8 cellular contexts compared by ENCODE assay signal in genomic region chr9:91419222-91420191, GRCh38. TPM values are rescaled to one million over a fixed set of nuclear protein-coding genes. Genes with fewer than 3 reads are reported as not detected.
DNase-seq lines count a peak whose midpoint lies in the region; ATAC-seq and TF ChIP-seq lines count a peak whose summit lies in the region.

No MANE protein-coding gene starts in this region.

- H3K4me3 ChIP-seq in Caco-2 (ENCODE audit: low read depth, low read length), result no peak overlapping the region
- no peak overlapping the region for H3K4me3 ChIP-seq in astrocyte of the spinal cord (ENCODE audit: low read depth, low read length)
- H3K4me3 ChIP-seq in lower lobe of right lung, result no peak overlapping the region
- H3K4me3 ChIP-seq in vagina, result peak overlapping the region; percentile 36 to 62
- H3K4me3 ChIP-seq in neural progenitor cell, result no peak overlapping the region

- H3K4me1 Mint-ChIP-seq in Caco-2 (ENCODE audit: low read depth, unreplicated experiment) (peaks cover 6% of the 10 kb centered on the region), neural progenitor cell (peaks cover 22% of the 10 kb centered on the region)

- H3K9me3 Mint-ChIP-seq in Caco-2 (ENCODE audit: unreplicated experiment) (no peaks in the 10 kb centered on the region), neural progenitor cell (no peaks in the 10 kb centered on the region)

- H3K36me3 ChIP-seq in Caco-2 (ENCODE audit: control insufficient read depth, insufficient read depth, low read length), result no peaks in the 10 kb centered on the region
- no peaks in the 10 kb centered on the region for H3K36me3 ChIP-seq in lower lobe of right lung
- H3K36me3 ChIP-seq in vagina, result no peaks in the 10 kb centered on the region
- no peaks in the 10 kb centered on the region for H3K36me3 ChIP-seq in neural progenitor cell

- H3F3A ChIP-seq in neural progenitor cell (ENCODE audit: low read depth), result peaks cover 15% of the 10 kb centered on the region

- peaks cover 83% of the 10 kb centered on the region for H4K20me1 ChIP-seq in neural progenitor cell (ENCODE audit: low read depth)

- H3K27me3 Mint-ChIP-seq in Caco-2 (ENCODE audit: insufficient read depth, unreplicated experiment) (no peaks in the 10 kb centered on the region), neural progenitor cell (ENCODE audit: insufficient read depth, low read depth) (peaks cover 12% of the 10 kb centered on the region)

- H3K27me3 ChIP-seq in Caco-2 (replicated peaks; ENCODE audit: control insufficient read depth, insufficient read depth, low read length) (no peaks in the 10 kb centered on the region), lower lobe of right lung (ENCODE audit: low read depth) (no peaks in the 10 kb centered on the region), vagina (no peaks in the 10 kb centered on the region), neural progenitor cell (peaks cover 21% of the 10 kb centered on the region)

- no peak overlapping the region for H2AFZ ChIP-seq in neural progenitor cell (replicated peaks)

- POLR2A ChIA-PET in Caco-2 (lab: Charles Lee), result no interaction called here

- no peaks in the 10 kb centered on the region for H3K9me3 ChIP-seq in Caco-2
- H3K9me3 ChIP-seq in lower lobe of right lung, result no peaks in the 10 kb centered on the region
- no peaks in the 10 kb centered on the region for H3K9me3 ChIP-seq in vagina
- H3K9me3 ChIP-seq in neural progenitor cell (ENCODE audit: low read depth), result no peaks in the 10 kb centered on the region

- no peak overlapping the region for H3K9ac ChIP-seq in neural progenitor cell

- peak; percentile 35 to 42 for DNase-seq in Caco-2
- peak; percentile 19 for DNase-seq in NAMALWA (ENCODE audit: low spot score)
- peak; percentile 94 for DNase-seq in astrocyte of the spinal cord (ENCODE audit: low read depth, low spot score)
- peak; percentile 72 for DNase-seq in lower lobe of right lung
- DNase-seq in vagina (ENCODE audit: extremely low spot score in 2 of 2), result no peak
- DNase-seq in NCI-H128 (lab: John Stamatoyannopoulos, UW; ENCODE audit: unreplicated experiment), result no peak
- DNase-seq in NCI-H1694 treated with DMSO at 0.1 percent for 48 hours (lab: John Stamatoyannopoulos, UW), result no peak
- no peak for DNase-seq in neural progenitor cell (ENCODE audit: low spot score)

- peaks cover 11% of the 10 kb centered on the region for H3K4me1 ChIP-seq in Caco-2
- peaks cover 48% of the 10 kb centered on the region for H3K4me1 ChIP-seq in lower lobe of right lung
- H3K4me1 ChIP-seq in vagina, result peaks cover 50% of the 10 kb centered on the region
- peaks cover 14% of the 10 kb centered on the region for H3K4me1 ChIP-seq in neural progenitor cell

- in situ Hi-C loops in astrocyte of the spinal cord (cut with HindIII; ENCODE audit: low sequenced_read_pairs), result no loop called here

- H3K36me3 Mint-ChIP-seq in Caco-2 (ENCODE audit: insufficient read depth, unreplicated experiment) (peaks cover 14% of the 10 kb centered on the region), neural progenitor cell (no peaks in the 10 kb centered on the region)

- peak in 1 of 2 donors; percentile 43 for TF ChIP-seq POLR2A in vagina (IDR thresholded peaks at IDR 0.05)

- H3K27ac Mint-ChIP-seq in Caco-2 (ENCODE audit: unreplicated experiment) (peak overlapping the region; percentile 59), neural progenitor cell (no peak overlapping the region)

- peak; percentile 27 to 34 for ATAC-seq in lower lobe of right lung

- intact Hi-C loops in Caco-2 (cut with micrococcal nuclease; ENCODE audit: unreplicated experiment), result loop anchor here (5.0 to 10.0 kb wide), 2 partner anchors 222 to 235 kb away; no protein-coding TSS in a partner anchor
- intact Hi-C loops in lower lobe of right lung (cut with DNase I), result loop anchor here (10.0 kb wide), 1 partner anchor 225 kb away; no protein-coding TSS in a partner anchor
- intact Hi-C loops in vagina (cut with DNase I), result loop anchor here (1.0 to 5.0 kb wide), 2 partner anchors 117 to 223 kb away; no protein-coding TSS in a partner anchor

- H3K4me2 ChIP-seq in neural progenitor cell, result no peak overlapping the region

- no peak overlapping the region for H3K4me3 Mint-ChIP-seq in Caco-2 (ENCODE audit: unreplicated experiment)
- no peak overlapping the region for H3K4me3 Mint-ChIP-seq in neural progenitor cell

- CTCF ChIA-PET in Caco-2 (lab: Charles Lee), result no interaction called here

- BruUV-seq in Caco-2 (replicated peaks; lab: Mats Ljungman, UMichigan), result no TSS peak

- TF ChIP-seq CTCF in Caco-2 (IDR thresholded peaks at IDR 0.05; ENCODE audit: insufficient read depth in 1 of 2, low read depth in 1 of 2, low read length in 1 of 2, severe bottlenecking in 1 of 2, unreplicated experiment in 1 of 2) (no peak), astrocyte of the spinal cord (IDR thresholded peaks at IDR 0.05; ENCODE audit: low read depth, low read length) (no peak), lower lobe of right lung (IDR thresholded peaks at IDR 0.05) (no peak), vagina (IDR thresholded peaks at IDR 0.05) (no peak), neural progenitor cell (IDR thresholded peaks at IDR 0.05) (no peak)

- H3K27ac ChIP-seq in lower lobe of right lung, result peak overlapping the region; percentile 29
- peak overlapping the region; percentile 97 for H3K27ac ChIP-seq in vagina
- no peak overlapping the region for H3K27ac ChIP-seq in neural progenitor cell

- H3K79me2 ChIP-seq in neural progenitor cell (ENCODE audit: low read depth), result peaks cover 87% of the 10 kb centered on the region

RNA-seq across cellular contexts. Expression of gene NFIL3, which starts 4.1 kb away (rescaled TPM):
- total RNA-seq in Caco-2 (2022) (13.5 and 14.9 TPM in 2 replicates), lower lobe of right lung (25.7 TPM), vagina (132 TPM), neural progenitor cell (ENCODE audit: low replicate concordance) (17.0 and 22.3 TPM in 2 replicates)

RNA-seq across cellular contexts. Expression of gene AUH, which starts 57.8 kb away (rescaled TPM):
- 10.3 TPM in 2 replicates for total RNA-seq in Caco-2 (2022)
- total RNA-seq in lower lobe of right lung, result 17.3 TPM
- total RNA-seq in vagina, result 39.0 TPM
- total RNA-seq in neural progenitor cell (ENCODE audit: low replicate concordance), result 17.3 and 22.8 TPM in 2 replicates

Comparison
In these comparisons a context has a peak if more than half of its experiments do, and no peak if none do; other contexts are left out.
1. DNase-seq: peak in Caco-2 (2 of 2), NAMALWA (single experiment), astrocyte of the spinal cord (single experiment) and lower lobe of right lung (single experiment); none in vagina (0 of 2), NCI-H128 (single experiment), NCI-H1694 treated with DMSO at 0.1 percent for 48 hours (single experiment) and neural progenitor cell (single experiment).
2. H3K4me3 ChIP-seq: peak in vagina (2 of 2); none in Caco-2 (single experiment), astrocyte of the spinal cord (single experiment), lower lobe of right lung (single experiment) and neural progenitor cell (single experiment).